1 cellular context compared by ENCODE assay signal in genomic region chr11:108616549-108616948, GRCh38.
TF ChIP-seq lines count a peak whose summit lies in the region.

No MANE protein-coding gene starts in this region.

TF ChIP-seq in GM23338, 12 proteins besides CTCF, POLR2A, EP300 and RAD21 (continued from another document):
- TF ChIP-seq ZNF462 (CRISPR knock-in tag; IDR thresholded peaks at IDR 0.05) = no peak
TF ChIP-seq in GM23338: peak in this region for 0.
